ENCODE assay signal across 8 cellular contexts in genomic region chr4:169618986-169619385, GRCh38. TPM values are rescaled to one million over a fixed set of nuclear protein-coding genes. Genes with fewer than 3 reads are reported as not detected.
A peak's percentile ranks its signal among the peaks of the same experiment; 100 is the strongest.
DNase-seq lines count a peak whose midpoint lies in the region; ATAC-seq, FAIRE-seq and TF ChIP-seq lines count a peak whose summit lies in the region.

No MANE protein-coding gene starts in this region.

- peaks cover 14% of the 10 kb centered on the region; the same call in 1 of the 2 replicates for H3K4me1 ChIP-seq in HUES48 (ENCODE audit: control insufficient read depth, insufficient read depth, low read length)
- no peaks in the 10 kb centered on the region for H3K4me1 ChIP-seq in hepatocyte (ENCODE audit: insufficient read depth)
- H3K4me1 ChIP-seq in small intestine (ENCODE audit: control insufficient read depth in 2 of 2, insufficient read depth in 1 of 2, low read depth in 1 of 2, low read length in 1 of 2), result peaks cover 0 to 2% of the 10 kb centered on the region in 2 donors

- H3K4me3 Mint-ChIP-seq in activated B cell treated with CpG ODN at 0.5 μM for 24 hours, result peak overlapping the region; percentile 100

- H2AFZ ChIP-seq in hepatocyte, result peak overlapping the region; percentile 55

- DNase-seq in activated B cell treated with CpG ODN at 0.5 μM for 24 hours (no peak), hepatocyte (ENCODE audit: low spot score) (no peak), small intestine (no peak), DMS114 treated with DMSO at 0.1 percent for 48 hours (lab: John Stamatoyannopoulos, UW; ENCODE audit: unreplicated experiment) (no peak), NCI-H2029 treated with DMSO at 0.1 percent for 48 hours (lab: John Stamatoyannopoulos, UW) (no peak), RCC 7860 (ENCODE audit: low spot score) (no peak)

- H3K9ac ChIP-seq in HUES48 (ENCODE audit: low read depth, low read length), result no peak overlapping the region

- 0 out of 2 replicates have a peak overlapping the region, but pooled peaks have one; percentile 89 for H3K4me3 ChIP-seq in HUES48 (ENCODE audit: low read depth, low read length)
- peak overlapping the region; percentile 48 for H3K4me3 ChIP-seq in hepatocyte
- H3K4me3 ChIP-seq in small intestine (ENCODE audit: low read depth in 1 of 2, low read length in 2 of 2), result no peak overlapping the region

- H3K4me1 Mint-ChIP-seq in activated B cell treated with CpG ODN at 0.5 μM for 24 hours, result peaks cover 41% of the 10 kb centered on the region

- no peaks in the 10 kb centered on the region for H4K20me1 ChIP-seq in hepatocyte (ENCODE audit: insufficient read depth, poor library complexity, severe bottlenecking)

- CTCF ChIA-PET in activated B cell treated with CpG ODN at 0.5 μM for 24 hours (lab: Charles Lee), result interaction anchor here (1.4 to 3.4 kb wide), 2 partner anchors 41 to 80 kb away, joined by 3 to 22 read pairs; no protein-coding TSS in a partner anchor

- H3K79me2 ChIP-seq in hepatocyte, result peaks cover 31% of the 10 kb centered on the region

- POLR2A ChIA-PET in activated B cell treated with CpG ODN at 0.5 μM for 24 hours (lab: Charles Lee), result interaction anchor here (2.7 kb wide), 1 partner anchor 41 kb away, joined by 52 read pairs; no protein-coding TSS in a partner anchor

- H3K27ac ChIP-seq in HUES48 (ENCODE audit: low read depth, low read length) (no peak overlapping the region), hepatocyte (peak overlapping the region; percentile 97), small intestine (ENCODE audit: low read depth in 1 of 2, low read length in 1 of 2) (peak overlapping the region; percentile 67 to 79)

- no peaks in the 10 kb centered on the region for H3K9me3 ChIP-seq in HUES48 (ENCODE audit: control insufficient read depth, insufficient read depth, low read length)
- H3K9me3 ChIP-seq in hepatocyte (ENCODE audit: low read depth), result no peaks in the 10 kb centered on the region
- H3K9me3 ChIP-seq in small intestine (ENCODE audit: control insufficient read depth, low read depth), result no peaks in the 10 kb centered on the region

- H3K27ac Mint-ChIP-seq in activated B cell treated with CpG ODN at 0.5 μM for 24 hours, result peak overlapping the region; percentile 99

- no peaks in the 10 kb centered on the region for H3K27me3 ChIP-seq in HUES48 (ENCODE audit: control insufficient read depth, insufficient read depth, low read length)
- no peaks in the 10 kb centered on the region for H3K27me3 ChIP-seq in hepatocyte
- no peaks in the 10 kb centered on the region for H3K27me3 ChIP-seq in small intestine (ENCODE audit: control insufficient read depth in 2 of 2, insufficient read depth in 2 of 2, low read length in 2 of 2)

- no peak for FAIRE-seq in small intestine (lab: Jason Lieb, UNC)
- FAIRE-seq in RCC 7860 (lab: Jason Lieb, UNC), result no peak

- H3K9me3 Mint-ChIP-seq in activated B cell treated with CpG ODN at 0.5 μM for 24 hours, result no peaks in the 10 kb centered on the region

- H3K36me3 Mint-ChIP-seq in activated B cell treated with CpG ODN at 0.5 μM for 24 hours (ENCODE audit: low read depth), result peaks cover 15% of the 10 kb centered on the region

- H3K9me2 ChIP-seq in hepatocyte (replicated peaks; ENCODE audit: insufficient read depth), result no peaks in the 10 kb centered on the region

- WGBS in hepatocyte (ENCODE audit: low lambda C conversion rate, missing lambda C conversion rate), result 84% methylated on average over 4 of the region's 4 CpGs
- WGBS in small intestine, 3 donors, result 88 to 93% (median 93%) methylated on average over 4 of the region's 4 CpGs

- H3K4me2 ChIP-seq in hepatocyte, result peak overlapping the region; percentile 84

- no peak for TF ChIP-seq CTCF in activated B cell treated with CpG ODN at 0.5 μM for 24 hours (IDR thresholded peaks at IDR 0.05)
- TF ChIP-seq CTCF in hepatocyte (IDR thresholded peaks at IDR 0.05; ENCODE audit: poor library complexity), result no peak

- no peak for ATAC-seq in activated B cell treated with CpG ODN at 0.5 μM for 24 hours (ENCODE audit: low read depth)
- ATAC-seq in HG02588 (IDR thresholded peaks at IDR 0.05; ENCODE audit: unreplicated experiment), result no peak

- intact Hi-C loops in activated B cell treated with CpG ODN at 0.5 μM for 24 hours (cut with micrococcal nuclease), result loop anchor here (1.0 kb wide), 1 partner anchor 609 kb away; the partner anchor contains the start of gene CBR4

- no peaks in the 10 kb centered on the region for H3K27me3 Mint-ChIP-seq in activated B cell treated with CpG ODN at 0.5 μM for 24 hours

- H3K36me3 ChIP-seq in HUES48 (ENCODE audit: control insufficient read depth, insufficient read depth, low read length) (no peaks in the 10 kb centered on the region), hepatocyte (replicated peaks; ENCODE audit: insufficient read depth, low read depth) (peaks cover 3% of the 10 kb centered on the region), small intestine (ENCODE audit: control insufficient read depth in 2 of 2, insufficient read depth in 2 of 2, low read length in 2 of 2) (no peaks in the 10 kb centered on the region)

RNA-seq across cellular contexts. Expression of gene CLCN3, which starts 1.4 kb away (rescaled TPM):
- total RNA-seq in activated B cell treated with CpG ODN at 0.5 μM for 24 hours (23.0 and 28.6 TPM in 2 replicates), hepatocyte (38.4 and 41.2 TPM in 2 replicates)
- polyA plus RNA-seq in hepatocyte (11.0 and 14.9 TPM in 2 replicates), small intestine (10 to 100 TPM in 1 of 3 donors, 1 to 10 TPM in 2; 8.6 to 30.0 (median 8.7) TPM)

RNA-seq across cellular contexts. Expression of gene NEK1, which starts 6.6 kb away (rescaled TPM):
- total RNA-seq in activated B cell treated with CpG ODN at 0.5 μM for 24 hours (11.3 and 14.3 TPM in 2 replicates), hepatocyte (7.8 and 8.1 TPM in 2 replicates)
- polyA plus RNA-seq in hepatocyte (10.4 and 10.7 TPM in 2 replicates), small intestine (1 to 10 TPM; 2.7 to 4.4 (median 2.7) TPM)

Comparison
In these comparisons a context has a peak if more than half of its experiments do, and no peak if none do; other contexts are left out.
1. H3K4me3 ChIP-seq: peak in HUES48 (single experiment) and hepatocyte (single experiment); none in small intestine (0 of 2).